1 cellular context compared by ENCODE assay signal in genomic region chr22:46256358-46256958, GRCh38.
TF ChIP-seq lines count a peak whose summit lies in the region.

No MANE protein-coding gene starts in this region.

TF ChIP-seq in K562, 482 proteins besides CTCF, POLR2A, EP300 and RAD21 (continued from another document):
- no peak for TF ChIP-seq KLF10 (CRISPR knock-in tag; IDR thresholded peaks at IDR 0.05)
- TF ChIP-seq MEIS2 (IDR thresholded peaks at IDR 0.05; ENCODE audit: partially characterized antibody), result peak; percentile 64
- no peak for TF ChIP-seq NCOA1 (IDR thresholded peaks at IDR 0.05; ENCODE audit: low read depth)
- TF ChIP-seq ZFX (CRISPR knock-in tag; IDR thresholded peaks at IDR 0.05), result peak; percentile 33
- TF ChIP-seq SMARCE1 (IDR thresholded peaks at IDR 0.05), result peak; percentile 24; the same call in 1 of the 2 replicates
- TF ChIP-seq FOXK1 (CRISPR knock-in tag; IDR thresholded peaks at IDR 0.05; ENCODE audit: borderline replicate concordance), result no peak
- TF ChIP-seq ZNF224 (CRISPR knock-in tag; IDR thresholded peaks at IDR 0.05), result no peak
- TF ChIP-seq PHTF2 (CRISPR knock-in tag; IDR thresholded peaks at IDR 0.05), result no peak
- TF ChIP-seq MED1 (CRISPR knock-in tag; IDR thresholded peaks at IDR 0.05; ENCODE audit: borderline replicate concordance), result no peak
- TF ChIP-seq DPF2 (IDR thresholded peaks at IDR 0.05), result 0 out of 2 replicates have a peak, but pooled peaks have one; percentile 25
- peak; percentile 48; the same call in 1 of the 2 replicates for TF ChIP-seq ARID1B (IDR thresholded peaks at IDR 0.05)
